In the genomic region with DNA sequence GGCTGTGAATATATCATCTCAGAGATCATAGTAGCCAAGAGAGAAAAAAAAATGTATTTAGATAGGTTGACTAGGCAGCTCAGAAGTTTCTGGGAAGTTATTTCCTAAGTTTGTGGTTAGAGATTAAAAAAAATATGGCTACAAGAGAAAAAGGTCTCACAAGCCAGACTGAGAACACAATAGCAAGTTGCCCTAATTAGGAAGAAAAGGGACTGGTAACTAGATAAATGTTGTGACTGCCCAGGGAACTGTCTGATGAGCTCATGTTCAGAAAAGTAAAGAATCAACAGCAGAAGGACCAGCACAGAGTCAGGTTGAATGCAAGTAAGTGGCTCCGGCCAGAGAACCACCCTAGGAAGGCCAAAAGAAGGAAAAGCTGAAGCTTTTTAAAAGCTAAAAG, we compare ENCODE assay signal across 1 cellular context.
TF ChIP-seq lines count a peak whose summit lies in the region.

No MANE protein-coding gene starts in this region.

TF ChIP-seq in IMR-90, 13 proteins besides CTCF, POLR2A, EP300 and RAD21 (continued from another document):
- no peak for TF ChIP-seq USF2 (IDR thresholded peaks at IDR 0.05; ENCODE audit: low read depth, low read length)
- TF ChIP-seq FOS (IDR thresholded peaks at IDR 0.05; ENCODE audit: low read depth, low read length), result no peak
- TF ChIP-seq RCOR1 (IDR thresholded peaks at IDR 0.05; ENCODE audit: insufficient replicate concordance, low read length), result no peak
- TF ChIP-seq CEBPB (IDR thresholded peaks at IDR 0.05; ENCODE audit: low read depth, low read length), result no peak
- TF ChIP-seq, protein P1, sequence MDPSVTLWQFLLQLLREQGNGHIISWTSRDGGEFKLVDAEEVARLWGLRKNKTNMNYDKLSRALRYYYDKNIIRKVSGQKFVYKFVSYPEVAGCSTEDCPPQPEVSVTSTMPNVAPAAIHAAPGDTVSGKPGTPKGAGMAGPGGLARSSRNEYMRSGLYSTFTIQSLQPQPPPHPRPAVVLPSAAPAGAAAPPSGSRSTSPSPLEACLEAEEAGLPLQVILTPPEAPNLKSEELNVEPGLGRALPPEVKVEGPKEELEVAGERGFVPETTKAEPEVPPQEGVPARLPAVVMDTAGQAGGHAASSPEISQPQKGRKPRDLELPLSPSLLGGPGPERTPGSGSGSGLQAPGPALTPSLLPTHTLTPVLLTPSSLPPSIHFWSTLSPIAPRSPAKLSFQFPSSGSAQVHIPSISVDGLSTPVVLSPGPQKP (IDR thresholded peaks at IDR 0.05; ENCODE audit: borderline replicate concordance, low read depth, low read length), result no peak
- no peak for TF ChIP-seq MAFK (IDR thresholded peaks at IDR 0.05; ENCODE audit: low read depth, low read length)
- TF ChIP-seq NFE2L2 (IDR thresholded peaks at IDR 0.05; ENCODE audit: low read depth, low read length), result no peak
- TF ChIP-seq CHD1 (IDR thresholded peaks at IDR 0.05; ENCODE audit: low read depth, low read length), result no peak
- TF ChIP-seq RFX5 (IDR thresholded peaks at IDR 0.05; ENCODE audit: low read depth, low read length), result no peak
TF ChIP-seq in IMR-90: peak in this region for 0.
